In genomic region chr5:95863383-95863757, GRCh38 we compare ENCODE assay signal across 2 cellular contexts.
TF ChIP-seq lines count a peak whose summit lies in the region.

No MANE protein-coding gene starts in this region.

TF ChIP-seq in GM12878, 131 proteins besides CTCF, POLR2A, EP300 and RAD21:
- TF ChIP-seq ETV6 (conservative IDR thresholded peaks at IDR 0.05 in 1 of 2, IDR thresholded peaks at IDR 0.05 in 1 of 2; ENCODE audit: borderline replicate concordance in 1 of 2, low read depth in 1 of 2) = no peak
- TF ChIP-seq TCF7 (IDR thresholded peaks at IDR 0.05; ENCODE audit: borderline replicate concordance) = no peak
- TF ChIP-seq SUPT20H (IDR thresholded peaks at IDR 0.05; ENCODE audit: borderline replicate concordance, control insufficient read depth, low read depth, low read length) = no peak
- no peak for TF ChIP-seq MEF2B (IDR thresholded peaks at IDR 0.05; ENCODE audit: partially characterized antibody, poor library complexity, severe bottlenecking)
- no peak for TF ChIP-seq SP1 (IDR thresholded peaks at IDR 0.05; ENCODE audit: low read depth, low read length)
- TF ChIP-seq CREM (IDR thresholded peaks at IDR 0.05; ENCODE audit: low read depth) = no peak
- no peak for TF ChIP-seq GABPA (IDR thresholded peaks at IDR 0.05; ENCODE audit: low read depth)
- TF ChIP-seq IKZF1 (conservative IDR thresholded peaks at IDR 0.05) = no peak
- TF ChIP-seq SRF (IDR thresholded peaks at IDR 0.05; ENCODE audit: low read depth in 2 of 2, low read length in 2 of 2) = no peak
- no peak for TF ChIP-seq NFXL1 (IDR thresholded peaks at IDR 0.05; ENCODE audit: borderline replicate concordance)
- TF ChIP-seq BACH1 (IDR thresholded peaks at IDR 0.05; ENCODE audit: borderline replicate concordance) = no peak
- TF ChIP-seq, protein P1, sequence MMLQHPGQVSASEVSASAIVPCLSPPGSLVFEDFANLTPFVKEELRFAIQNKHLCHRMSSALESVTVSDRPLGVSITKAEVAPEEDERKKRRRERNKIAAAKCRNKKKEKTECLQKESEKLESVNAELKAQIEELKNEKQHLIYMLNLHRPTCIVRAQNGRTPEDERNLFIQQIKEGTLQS (IDR thresholded peaks at IDR 0.05; ENCODE audit: borderline replicate concordance, extremely low read depth, low read depth, low read length) = no peak
- no peak for TF ChIP-seq IRF3 (IDR thresholded peaks at IDR 0.05)
- no peak for TF ChIP-seq ZBTB4 (CRISPR knock-in tag; IDR thresholded peaks at IDR 0.05)

TF ChIP-seq in HepG2, 621 proteins besides CTCF, POLR2A, EP300 and RAD21 (continues in another document):
- TF ChIP-seq ZNF720 (CRISPR knock-in tag; IDR thresholded peaks at IDR 0.05) = no peak
- TF ChIP-seq TFE3 (CRISPR knock-in tag; IDR thresholded peaks at IDR 0.05) = 0 out of 2 replicates have a peak, but pooled peaks have one; percentile 32
- peak; percentile 55; the same call in 1 of the 2 replicates for TF ChIP-seq ELF3 (CRISPR knock-in tag; IDR thresholded peaks at IDR 0.05)
- peak; percentile 72; the same call in 1 of the 2 replicates for TF ChIP-seq ISL2 (CRISPR knock-in tag; IDR thresholded peaks at IDR 0.05)
- peak; percentile 33; the same call in 1 of the 2 replicates for TF ChIP-seq SOX5 (CRISPR knock-in tag; IDR thresholded peaks at IDR 0.05; ENCODE audit: borderline replicate concordance)
- 0 out of 2 replicates have a peak, but pooled peaks have one; percentile 6 for TF ChIP-seq GMEB1 (CRISPR knock-in tag; IDR thresholded peaks at IDR 0.05; ENCODE audit: borderline replicate concordance)
- TF ChIP-seq HMG20A (CRISPR knock-in tag; IDR thresholded peaks at IDR 0.05; ENCODE audit: borderline replicate concordance) = peak; percentile 83; the same call in 1 of the 2 replicates
- 0 out of 4 replicates have a peak, but pooled peaks of 1 of the 2 experiments have one; percentile 40 for TF ChIP-seq REST (IDR thresholded peaks at IDR 0.05; ENCODE audit: borderline replicate concordance in 1 of 2, low read depth in 1 of 2, low read length in 2 of 2)
- TF ChIP-seq, protein P2, sequence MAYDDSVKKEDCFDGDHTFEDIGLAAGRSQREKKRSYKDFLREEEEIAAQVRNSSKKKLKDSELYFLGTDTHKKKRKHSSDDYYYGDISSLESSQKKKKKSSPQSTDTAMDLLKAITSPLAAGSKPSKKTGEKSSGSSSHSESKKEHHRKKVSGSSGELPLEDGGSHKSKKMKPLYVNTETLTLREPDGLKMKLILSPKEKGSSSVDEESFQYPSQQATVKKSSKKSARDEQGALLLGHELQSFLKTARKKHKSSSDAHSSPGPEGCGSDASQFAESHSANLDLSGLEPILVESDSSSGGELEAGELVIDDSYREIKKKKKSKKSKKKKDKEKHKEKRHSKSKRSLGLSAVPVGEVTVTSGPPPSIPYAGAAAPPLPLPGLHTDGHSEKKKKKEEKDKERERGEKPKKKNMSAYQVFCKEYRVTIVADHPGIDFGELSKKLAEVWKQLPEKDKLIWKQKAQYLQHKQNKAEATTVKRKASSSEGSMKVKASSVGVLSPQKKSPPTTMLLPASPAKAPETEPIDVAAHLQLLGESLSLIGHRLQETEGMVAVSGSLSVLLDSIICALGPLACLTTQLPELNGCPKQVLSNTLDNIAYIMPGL (CRISPR knock-in tag; IDR thresholded peaks at IDR 0.05; ENCODE audit: borderline replicate concordance in 1 of 2, low read depth in 1 of 2) = 0 out of 4 replicates have a peak, but pooled peaks of 1 of the 2 experiments have one; percentile 20
- TF ChIP-seq ZNF660 (CRISPR knock-in tag; IDR thresholded peaks at IDR 0.05; ENCODE audit: borderline replicate concordance, low read depth) = no peak
- peak; percentile 64; the same call in 1 of the 2 replicates for TF ChIP-seq SIX1 (CRISPR knock-in tag; IDR thresholded peaks at IDR 0.05; ENCODE audit: borderline replicate concordance)
- no peak for TF ChIP-seq ZHX2 (IDR thresholded peaks at IDR 0.05; ENCODE audit: low read depth)
- 0 out of 2 replicates have a peak, but pooled peaks have one; percentile 46 for TF ChIP-seq ZHX2 (CRISPR knock-in tag; IDR thresholded peaks at IDR 0.05; ENCODE audit: borderline replicate concordance)
- TF ChIP-seq NCOA2 (CRISPR knock-in tag; IDR thresholded peaks at IDR 0.05) = peak; percentile 35; the same call in 1 of the 2 replicates
- TF ChIP-seq ZNF142 (CRISPR knock-in tag; IDR thresholded peaks at IDR 0.05) = peak; percentile 25; the same call in 1 of the 2 replicates
- TF ChIP-seq ZBTB10 (CRISPR knock-in tag; IDR thresholded peaks at IDR 0.05; ENCODE audit: borderline replicate concordance) = 0 out of 2 replicates have a peak, but pooled peaks have one; percentile 67
